22 cellular contexts compared by ENCODE assay signal in the genomic region with DNA sequence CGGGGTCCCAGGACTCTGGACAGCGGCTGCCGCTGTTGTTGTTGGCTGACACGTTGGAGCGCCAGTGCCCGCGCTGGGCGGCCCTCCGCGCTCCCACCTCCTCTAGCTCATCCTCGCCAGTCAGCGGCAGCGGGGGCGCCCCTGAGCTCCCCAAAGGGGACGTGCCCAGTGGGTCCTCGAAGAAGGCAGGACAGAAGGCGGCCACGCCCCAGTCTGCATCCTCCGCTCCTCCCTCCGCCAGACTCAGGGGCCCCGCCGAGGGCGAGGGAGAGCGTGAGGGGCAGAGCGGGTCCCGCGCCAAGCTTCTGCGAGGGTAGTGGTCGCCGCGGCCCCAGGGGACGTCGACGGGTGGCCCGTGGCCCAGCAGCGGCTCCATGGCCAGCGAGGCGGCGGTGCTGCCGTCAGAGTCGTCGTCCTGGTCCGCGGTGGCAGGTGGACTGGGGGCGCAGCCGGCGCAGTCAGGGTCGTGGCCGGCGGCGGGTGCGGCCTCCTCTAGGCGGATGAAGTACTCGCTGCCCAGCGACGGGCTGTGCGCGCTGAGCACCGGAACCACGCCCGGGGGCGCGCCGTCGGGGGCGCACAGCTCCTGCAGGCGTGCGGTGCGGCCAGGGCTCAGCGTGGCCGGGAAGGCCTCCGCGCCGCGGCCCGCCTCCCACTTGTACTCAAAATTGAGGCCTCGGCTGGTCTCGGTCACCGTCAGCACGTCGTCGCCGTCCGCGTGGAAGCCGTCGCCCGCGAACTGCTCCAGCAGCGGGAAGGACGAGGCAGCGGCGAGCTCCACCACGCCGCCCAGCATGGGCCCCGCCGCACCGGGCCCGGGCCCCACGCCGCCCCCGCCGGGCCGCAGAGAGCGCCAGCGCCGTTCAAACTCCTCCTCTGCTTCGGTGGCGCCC. TPM values are rescaled to one million over a fixed set of nuclear protein-coding genes. Genes with fewer than 3 reads are reported as not detected.
"Had no signal": no experiment of that assay in that cellular context is flagged by ENCODE, and none has a peak within 500 bp of the region (broad histone marks: within the 10 kb centered on the region; RNA-seq: fewer than 3 reads in every experiment).

No MANE protein-coding gene starts in this region.

- DNase-seq: activated CD4-positive, alpha-beta T cell treated with anti-CD3 and anti-CD28 coated beads for 1 hour; activated CD4-positive, alpha-beta T cell treated with anti-CD3 and anti-CD28 coated beads, Interleukin-2, amount 50 U/mL, for 4 hours; activated gamma-delta T cell treated with Interleukin-2 at 50 U/mL for 16 hours; cortex of kidney; effector CD8-positive, alpha-beta T cell; esophagus squamous epithelium; heart right ventricle; left ventricle myocardium inferior; mammary epithelial cell; midbrain; nephron progenitor cell; occipital lobe; right cardiac atrium; stimulated activated naive CD8-positive, alpha-beta T cell treated with anti-CD3 and anti-CD28 coated beads, Interleukin-15, amount 100 ng/mL, for 72 hours had no signal

- H3K4me3 ChIP-seq: esophagus squamous epithelium, heart right ventricle, left ventricle myocardium inferior, skin epidermis, thoracic aorta had no signal

- H3K27ac ChIP-seq: esophagus squamous epithelium, heart right ventricle, left ventricle myocardium inferior, skin epidermis, thoracic aorta, VCaP had no signal

- H3K9me3 ChIP-seq: esophagus squamous epithelium, heart right ventricle, left ventricle myocardium inferior, thoracic aorta had no signal

- H3K36me3 ChIP-seq: esophagus squamous epithelium, thoracic aorta had no signal

RNA-seq across cellular contexts. Expression of gene PVALEF, which starts 43.2 kb away (rescaled TPM):
- total RNA-seq: activated naive CD4-positive, alpha-beta T cell treated with anti-CD3 and anti-CD28 coated beads, Interleukin-2, amount 50 U/mL, for 72 hours; activated T-helper 1 cell treated with anti-CD3 and anti-CD28 coated beads, Interleukin-12 subunit alpha, Interleukin-12 subunit beta, Interleukin-2, Interleukin-4 antibody, amounts not matched to agents 30 ng/mL and 10 ng/mL and 1 ng/mL, durations not matched to agents 14 hours and 24 hours and 36 hours; bronchial epithelial cell; esophagus squamous epithelium; heart right ventricle; left ventricle myocardium inferior; mammary epithelial cell; occipital lobe; posterior vena cava; right cardiac atrium; thoracic aorta; ureter had no signal
